Comparison of ENCODE assay signal across 18 cellular contexts in the genomic region with DNA sequence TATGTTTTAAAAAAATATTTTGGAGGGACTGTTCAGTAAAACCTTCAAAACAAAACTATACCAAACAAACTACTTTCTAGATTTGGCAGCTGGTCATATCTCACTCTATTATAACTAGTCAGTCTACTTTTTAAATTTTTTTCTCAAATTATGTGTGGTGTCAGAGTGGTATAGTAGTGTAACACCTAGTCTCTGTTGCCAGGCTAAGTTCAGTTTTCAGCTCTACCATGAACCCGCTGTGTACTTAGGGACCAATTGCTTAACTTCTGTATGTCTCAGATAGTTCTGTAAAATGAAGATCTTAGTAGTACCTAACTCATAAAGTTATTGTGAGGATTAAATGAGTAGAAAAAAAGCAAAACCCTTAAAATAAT.
"Had no signal": no experiment of that assay in that cellular context is flagged by ENCODE, and none has a peak within 500 bp of the region (broad histone marks: within the 10 kb centered on the region; RNA-seq: fewer than 3 reads in every experiment).

No MANE protein-coding gene starts in this region.

- H3K27me3 Mint-ChIP-seq: activated CD4-positive, alpha-beta memory T cell treated with anti-CD3 and anti-CD28 coated beads for 36 hours; stimulated activated naive B cell treated with anti-CD40 and anti-IgM and Interleukin-4, amounts not matched to agents 10 μg/mL and 1 μg/mL and 100 μg/mL, for 72 hours; T-helper 17 cell had no signal

- H3K9me3 Mint-ChIP-seq: activated CD4-positive, alpha-beta memory T cell treated with anti-CD3 and anti-CD28 coated beads for 36 hours; activated T-helper 1 cell treated with anti-CD3 and anti-CD28 coated beads, Interleukin-12 subunit alpha, Interleukin-12 subunit beta, Interleukin-2, Interleukin-4 antibody, amounts not matched to agents 30 ng/mL and 10 ng/mL and 1 ng/mL, durations not matched to agents 14 hours and 24 hours and 36 hours; nephron; stimulated activated naive B cell treated with anti-CD40 and anti-IgM and Interleukin-4, amounts not matched to agents 10 μg/mL and 1 μg/mL and 100 μg/mL, for 72 hours had no signal

- ATAC-seq: esophagus mucosa; gastroesophageal sphincter; heart left ventricle; lower lobe of right lung; stimulated activated naive B cell treated with anti-CD40 and anti-IgM and Interleukin-4, amounts not matched to agents 10 μg/mL and 1 μg/mL and 100 μg/mL, for 72 hours; T-helper 17 cell had no signal

- DNase-seq: activated CD4-positive, alpha-beta memory T cell treated with anti-CD3 and anti-CD28 coated beads for 36 hours; activated naive CD4-positive, alpha-beta T cell; cerebellar nuclear complex; cortex of kidney; heart left ventricle; lower lobe of right lung; occipital lobe; posterior cingulate gyrus; sigmoid colon; SJCRH30; stimulated activated CD4-positive, alpha-beta T cell treated with anti-CD3 and anti-CD28 coated beads, Interleukin-4, amount 100 ng/mL, for 4 hours; stimulated activated naive B cell treated with anti-CD40 and anti-IgM and Interleukin-4, amounts not matched to agents 10 μg/mL and 1 μg/mL and 100 μg/mL, for 72 hours; T-helper 17 cell; tibial artery had no signal

- H3K4me3 Mint-ChIP-seq: activated CD4-positive, alpha-beta memory T cell treated with anti-CD3 and anti-CD28 coated beads for 36 hours; nephron; stimulated activated naive B cell treated with anti-CD40 and anti-IgM and Interleukin-4, amounts not matched to agents 10 μg/mL and 1 μg/mL and 100 μg/mL, for 72 hours; T-helper 17 cell had no signal

- H3K27ac Mint-ChIP-seq: nephron; stimulated activated naive B cell treated with anti-CD40 and anti-IgM and Interleukin-4, amounts not matched to agents 10 μg/mL and 1 μg/mL and 100 μg/mL, for 72 hours; T-helper 17 cell had no signal
